ENCODE assay signal across 1 cellular context in the genomic region with DNA sequence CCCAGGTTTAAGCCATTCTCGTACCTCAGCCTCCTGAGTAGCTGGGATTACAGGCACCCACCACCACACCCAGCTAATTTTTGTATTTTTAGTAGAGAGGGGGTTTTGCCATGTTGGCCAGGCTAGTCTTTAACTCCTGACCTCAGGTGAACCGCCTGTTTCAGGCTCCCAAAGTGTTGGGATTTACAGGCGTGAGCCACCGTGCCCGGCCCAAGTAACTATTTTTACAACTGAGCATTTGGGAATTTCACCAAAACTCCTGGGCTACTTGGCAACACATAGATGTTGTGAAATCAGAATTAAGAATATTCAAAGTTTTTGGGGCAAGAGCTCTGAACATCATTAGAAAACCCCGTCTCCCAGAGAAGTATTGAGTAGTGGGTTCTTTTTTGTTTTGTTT.
TF ChIP-seq lines count a peak whose summit lies in the region.

No MANE protein-coding gene starts in this region.

TF ChIP-seq in K562, 482 proteins besides CTCF, POLR2A, EP300 and RAD21:
- TF ChIP-seq ZNF175 (CRISPR knock-in tag; IDR thresholded peaks at IDR 0.05; ENCODE audit: low read depth) = peak; percentile 17; the same call in 1 of the 2 replicates
